Comparison of ENCODE assay signal across 10 cellular contexts in genomic region chr4:7052923-7053715, GRCh38. TPM values are rescaled to one million over a fixed set of nuclear protein-coding genes. Genes with fewer than 3 reads are reported as not detected.
DNase-seq lines count a peak whose midpoint lies in the region; ATAC-seq and TF ChIP-seq lines count a peak whose summit lies in the region.
"Had no signal": no experiment of that assay in that cellular context is flagged by ENCODE, and none has a peak within 500 bp of the region (broad histone marks: within the 10 kb centered on the region; RNA-seq: fewer than 3 reads in every experiment).

No MANE protein-coding gene starts in this region.

- peak overlapping the region; percentile 81; the same call in 1 of the 2 replicates for H3K27ac ChIP-seq in VCaP
- peak overlapping the region in 8 of 10 donors; percentile 18 to 71 (median 39) for H3K27ac ChIP-seq in heart right ventricle
- no peak overlapping the region for H3K27ac ChIP-seq in prostate gland

- H3K9me3 Mint-ChIP-seq in stimulated activated naive B cell treated with anti-CD40 and anti-IgM and Interleukin-4, amounts not matched to agents 10 μg/mL and 1 μg/mL and 100 μg/mL, for 72 hours = no peaks in the 10 kb centered on the region

- no peak overlapping the region for H3K4me3 Mint-ChIP-seq in stimulated activated naive B cell treated with anti-CD40 and anti-IgM and Interleukin-4, amounts not matched to agents 10 μg/mL and 1 μg/mL and 100 μg/mL, for 72 hours

- H3K4me3 ChIP-seq in heart right ventricle = no peak overlapping the region
- no peak overlapping the region for H3K4me3 ChIP-seq in prostate gland

- peaks cover 0 to 71% (median 23%) of the 10 kb centered on the region in 9 donors for H3K36me3 ChIP-seq in heart right ventricle
- H3K36me3 ChIP-seq in prostate gland = peaks cover 2 to 5% of the 10 kb centered on the region in 2 donors

- H3K4me1 Mint-ChIP-seq in stimulated activated naive B cell treated with anti-CD40 and anti-IgM and Interleukin-4, amounts not matched to agents 10 μg/mL and 1 μg/mL and 100 μg/mL, for 72 hours = peaks cover 21 to 22% of the 10 kb centered on the region in 2 donors

- ATAC-seq in heart right ventricle (peak; percentile 21 to 79 (median 64)), left lobe of liver (no peak)
- ATAC-seq in stimulated activated naive B cell treated with anti-CD40 and anti-IgM and Interleukin-4, amounts not matched to agents 10 μg/mL and 1 μg/mL and 100 μg/mL, for 72 hours (replicated peaks) = peak; percentile 23 to 41

- intact Hi-C loops in heart right ventricle (cut with DNase I) = no loop called here
- intact Hi-C loops in prostate gland (cut with DNase I) = no loop called here

- peak overlapping the region; percentile 80 for H3K27ac Mint-ChIP-seq in stimulated activated naive B cell treated with anti-CD40 and anti-IgM and Interleukin-4, amounts not matched to agents 10 μg/mL and 1 μg/mL and 100 μg/mL, for 72 hours

- H3K4me1 ChIP-seq in heart right ventricle (peaks cover 5 to 58% (median 45%) of the 10 kb centered on the region in 9 donors), prostate gland (replicated peaks) (no peaks in the 10 kb centered on the region)

- H3K9me3 ChIP-seq in heart right ventricle (no peaks in the 10 kb centered on the region), prostate gland (no peaks in the 10 kb centered on the region)

- H3K36me3 Mint-ChIP-seq in stimulated activated naive B cell treated with anti-CD40 and anti-IgM and Interleukin-4, amounts not matched to agents 10 μg/mL and 1 μg/mL and 100 μg/mL, for 72 hours = peaks cover 26 to 29% of the 10 kb centered on the region in 2 donors

- DNase-seq in NCI-H2107 (lab: John Stamatoyannopoulos, UW) (peak; percentile 30), NCI-H2107 treated with DMSO at 0.1 percent for 48 hours (lab: John Stamatoyannopoulos, UW; ENCODE audit: unreplicated experiment) (no peak), heart right ventricle (peak; percentile 39 to 48), HT-29 (ENCODE audit: low spot score) (no peak), left lobe of liver (ENCODE audit: low spot score) (no peak), prostate gland (ENCODE audit: low spot score) (no peak)
- no peak for DNase-seq in stimulated activated naive B cell treated with anti-CD40 and anti-IgM and Interleukin-4, amounts not matched to agents 10 μg/mL and 1 μg/mL and 100 μg/mL, for 72 hours
- DNase-seq: 8988T, NCI-H1436 had no signal

- TF ChIP-seq POLR2A in prostate gland (IDR thresholded peaks at IDR 0.05) = no peak

- TF ChIP-seq CTCF in VCaP (conservative IDR thresholded peaks at IDR 0.05) (no peak), heart right ventricle (IDR thresholded peaks at IDR 0.05) (no peak), prostate gland (IDR thresholded peaks at IDR 0.05) (no peak)

- H3K27me3 Mint-ChIP-seq in stimulated activated naive B cell treated with anti-CD40 and anti-IgM and Interleukin-4, amounts not matched to agents 10 μg/mL and 1 μg/mL and 100 μg/mL, for 72 hours = no peaks in the 10 kb centered on the region

- H3K27me3 ChIP-seq in heart right ventricle (no peaks in the 10 kb centered on the region), prostate gland (replicated peaks; ENCODE audit: insufficient read depth) (no peaks in the 10 kb centered on the region)

- 71 to 75% methylated on average over 20 of the region's 20 CpGs for WGBS in heart right ventricle, 2 donors
- 65% methylated on average over 20 of the region's 20 CpGs for WGBS in prostate gland

RNA-seq across cellular contexts. Expression of gene TADA2B, which starts 9.9 kb away (rescaled TPM):
- 10 to 100 TPM; 26.2 to 40.8 (median 31.5) TPM for total RNA-seq in heart right ventricle
- polyA plus RNA-seq in heart right ventricle = 10 to 100 TPM; 15.4 to 15.6 TPM
- 13.1 and 14.2 TPM in 2 replicates for total RNA-seq in HT-29 (2014; rRNA removed; shearing (Covaris generic))
- total RNA-seq in left lobe of liver = 18.6 TPM
- total RNA-seq in prostate gland = 10 to 100 TPM; 34.5 to 41.2 TPM

RNA-seq across cellular contexts. Expression of gene GRPEL1, which starts 14.7 kb away (rescaled TPM):
- total RNA-seq in heart right ventricle (10 to 100 TPM; 50.8 to 83.3 (median 55.8) TPM), left lobe of liver (37.3 TPM), prostate gland (10 to 100 TPM; 12.8 to 25.6 TPM)
- polyA plus RNA-seq in heart right ventricle = 10 to 100 TPM; 38.7 to 71.6 TPM
- 52.9 and 61.9 TPM in 2 replicates for total RNA-seq in HT-29 (2014; rRNA removed; shearing (Covaris generic))

Comparison
In these comparisons a context has a peak if more than half of its experiments do, and no peak if none do; other contexts are left out.
1. DNase-seq: peak in NCI-H2107 (single experiment) and heart right ventricle (2 of 2); none in NCI-H2107 treated with DMSO at 0.1 percent for 48 hours (single experiment), stimulated activated naive B cell treated with anti-CD40 and anti-IgM and Interleukin-4, amounts not matched to agents 10 μg/mL and 1 μg/mL and 100 μg/mL, for 72 hours (single experiment), HT-29 (single experiment), left lobe of liver (single experiment) and prostate gland (single experiment).
2. H3K27ac ChIP-seq: peak in VCaP (single experiment) and heart right ventricle (8 of 10); none in prostate gland (0 of 2).